Comparison of ENCODE assay signal across 8 cellular contexts in genomic region chrX:106898462-106898861, GRCh38. TPM values are rescaled to one million over a fixed set of nuclear protein-coding genes. Genes with fewer than 3 reads are reported as not detected.
DNase-seq lines count a peak whose midpoint lies in the region; ATAC-seq and TF ChIP-seq lines count a peak whose summit lies in the region.

No MANE protein-coding gene starts in this region.

- no peak overlapping the region for H3K4me3 ChIP-seq in dorsolateral prefrontal cortex

- peaks cover 0 to 90% (median 31%) of the 10 kb centered on the region in 45 donors for H3K27me3 ChIP-seq in dorsolateral prefrontal cortex

- H3K4me3 Mint-ChIP-seq in neural crest cell, result no peak overlapping the region

- ATAC-seq in GM18861 (IDR thresholded peaks at IDR 0.05; ENCODE audit: unreplicated experiment), result peak; percentile 78
- peak; percentile 71 for ATAC-seq in HG03108 (IDR thresholded peaks at IDR 0.05; ENCODE audit: unreplicated experiment)

- peak in 43 of 56 donors; percentile 10 to 54 (median 30) for TF ChIP-seq CTCF in dorsolateral prefrontal cortex (IDR thresholded peaks at IDR 0.05 in 54 of 56, conservative IDR thresholded peaks at IDR 0.05 in 2 of 56; ENCODE audit: low read depth in 1 of 56, partially characterized antibody in 56 of 56)
- TF ChIP-seq CTCF in neural crest cell (conservative IDR thresholded peaks at IDR 0.05), result peak; percentile 53

- intact Hi-C loops in dorsolateral prefrontal cortex (cut with DNase I), result loop anchor here in 1 of 2 donors (10.0 kb wide), 1 partner anchor 926 kb away; the partner anchor contains the start of gene MID2

- no peak overlapping the region for H3K27ac ChIP-seq in dorsolateral prefrontal cortex

- peaks cover 2% of the 10 kb centered on the region for H3K9me3 Mint-ChIP-seq in neural crest cell

- H3K36me3 Mint-ChIP-seq in neural crest cell (ENCODE audit: low read depth), result no peaks in the 10 kb centered on the region

- DNase-seq in D341Med (ENCODE audit: low spot score) (peak; percentile 29), NCI-H748 treated with DMSO at 0.1 percent for 48 hours (lab: John Stamatoyannopoulos, UW) (peak; percentile 7), dorsolateral prefrontal cortex (no peak), neural crest cell (ENCODE audit: low read depth, low spot score) (no peak), HK-2 (ENCODE audit: unreplicated experiment) (no peak), amniotic stem cell (lab: John Stamatoyannopoulos, UW) (no peak)

- no peaks in the 10 kb centered on the region for H3K4me1 Mint-ChIP-seq in neural crest cell

- H3K27ac Mint-ChIP-seq in neural crest cell (ENCODE audit: unreplicated experiment), result no peak overlapping the region

- H3K27me3 Mint-ChIP-seq in neural crest cell (ENCODE audit: low read depth), result no peaks in the 10 kb centered on the region

RNA-seq across cellular contexts. Expression of gene RIPPLY1, which starts 4.7 kb away (rescaled TPM):
- under 1 TPM in 3 of 120 experiments, not detected in 117; 0.25 to 0.55 (median 0.36) TPM for total RNA-seq in dorsolateral prefrontal cortex
- not detected in 2 replicates for total RNA-seq in neural crest cell

RNA-seq across cellular contexts. Expression of gene CLDN2, which starts 21.7 kb away (rescaled TPM):
- total RNA-seq in dorsolateral prefrontal cortex (under 1 TPM in 10 of 120 experiments, not detected in 110; 0.11 to 0.29 (median 0.19) TPM), neural crest cell (not detected in 2 replicates)

Comparison
In these comparisons a context has a peak if more than half of its experiments do, and no peak if none do; other contexts are left out.
1. DNase-seq: peak in D341Med (single experiment) and NCI-H748 treated with DMSO at 0.1 percent for 48 hours (single experiment); none in dorsolateral prefrontal cortex (0 of 10), neural crest cell (single experiment), HK-2 (single experiment) and amniotic stem cell (single experiment).